11 cellular contexts compared by ENCODE assay signal in genomic region chr6:44224978-44225330, GRCh38. TPM values are rescaled to one million over a fixed set of nuclear protein-coding genes. Genes with fewer than 3 reads are reported as not detected.
A peak's percentile ranks its signal among the peaks of the same experiment; 100 is the strongest.
DNase-seq lines count a peak whose midpoint lies in the region; ATAC-seq and TF ChIP-seq lines count a peak whose summit lies in the region.
"Had no signal": no experiment of that assay in that cellular context is flagged by ENCODE, and none has a peak within 500 bp of the region (broad histone marks: within the 10 kb centered on the region; RNA-seq: fewer than 3 reads in every experiment).

No MANE protein-coding gene starts in this region.

- TF ChIP-seq CTCF in Panc1 (IDR thresholded peaks at IDR 0.05) = no peak
- no peak for TF ChIP-seq CTCF in gastroesophageal sphincter (IDR thresholded peaks at IDR 0.05)
- no peak for TF ChIP-seq CTCF in suprapubic skin (IDR thresholded peaks at IDR 0.05)

- no TSS peak for BruUV-seq in Panc1 (replicated peaks; lab: Mats Ljungman, UMichigan)

- ATAC-seq in activated CD8-positive, alpha-beta memory T cell treated with anti-CD3 and anti-CD28 coated beads, Interleukin-2, amount 10 ng/mL, durations not matched to agents 7 days and 5 days = no peak
- ATAC-seq in Panc1 (no peak), gastroesophageal sphincter (no peak), GM19463 (IDR thresholded peaks at IDR 0.05; ENCODE audit: unreplicated experiment) (no peak), HG03196 (IDR thresholded peaks at IDR 0.05; ENCODE audit: unreplicated experiment) (no peak)
- ATAC-seq: right cardiac atrium had no signal

- H3K4me3 ChIP-seq in Panc1 (ENCODE audit: low read depth in 2 of 2, low read length in 2 of 2) (peak overlapping the region; percentile 55 to 83), gastroesophageal sphincter (peak overlapping the region in 1 of 2 donors; percentile 86), suprapubic skin (peak overlapping the region; percentile 81)

- no peaks in the 10 kb centered on the region for H3K9me3 Mint-ChIP-seq in activated CD8-positive, alpha-beta memory T cell treated with anti-CD3 and anti-CD28 coated beads, Interleukin-2, amount 10 ng/mL, durations not matched to agents 7 days and 5 days (ENCODE audit: low read depth)

- H3K27ac Mint-ChIP-seq in activated CD8-positive, alpha-beta memory T cell treated with anti-CD3 and anti-CD28 coated beads, Interleukin-2, amount 10 ng/mL, durations not matched to agents 7 days and 5 days = no peak overlapping the region

- POLR2A ChIA-PET in Panc1 (lab: Charles Lee) = interaction anchor here (0.7 kb wide), 1 partner anchor 18 kb away, joined by 3 read pairs; no protein-coding TSS in a partner anchor

- H3K27me3 Mint-ChIP-seq in activated CD8-positive, alpha-beta memory T cell treated with anti-CD3 and anti-CD28 coated beads, Interleukin-2, amount 10 ng/mL, durations not matched to agents 7 days and 5 days = no peaks in the 10 kb centered on the region

- TF ChIP-seq POLR2A in gastroesophageal sphincter (IDR thresholded peaks at IDR 0.05) (no peak), suprapubic skin (IDR thresholded peaks at IDR 0.05) (no peak)

- CTCF ChIA-PET in activated CD8-positive, alpha-beta memory T cell treated with anti-CD3 and anti-CD28 coated beads, Interleukin-2, amount 10 ng/mL, durations not matched to agents 7 days and 5 days (lab: Charles Lee) = interaction anchor here (0.7 to 6.8 kb wide), 11 partner anchors 11 to 128 kb away, joined by 3 to 88 read pairs (median 4); partner anchors contain the start of genes HSP90AB1 and SLC35B2
- CTCF ChIA-PET in Panc1 (lab: Charles Lee) = interaction anchor here (0.6 to 1.4 kb wide), 4 partner anchors 9 to 35 kb away, joined by 3 to 5 read pairs (median 4); no protein-coding TSS in a partner anchor

- no peaks in the 10 kb centered on the region for H3K27me3 ChIP-seq in Panc1 (ENCODE audit: control insufficient read depth, insufficient read depth, low read length)
- no peaks in the 10 kb centered on the region for H3K27me3 ChIP-seq in gastroesophageal sphincter
- no peaks in the 10 kb centered on the region for H3K27me3 ChIP-seq in suprapubic skin

- peak overlapping the region; percentile 91 for H3K27ac ChIP-seq in Panc1 (ENCODE audit: low read length)
- H3K27ac ChIP-seq in gastroesophageal sphincter = peak overlapping the region; percentile 54 to 99 (median 98)
- H3K27ac ChIP-seq in suprapubic skin = no peak overlapping the region

- peak overlapping the region; percentile 77 for H3K4me3 Mint-ChIP-seq in activated CD8-positive, alpha-beta memory T cell treated with anti-CD3 and anti-CD28 coated beads, Interleukin-2, amount 10 ng/mL, durations not matched to agents 7 days and 5 days

- H3K4me1 ChIP-seq in Panc1 (ENCODE audit: control insufficient read depth, insufficient read depth, low read length) = peaks cover 61% of the 10 kb centered on the region
- H3K4me1 ChIP-seq in gastroesophageal sphincter = peaks cover 3 to 97% (median 67%) of the 10 kb centered on the region in 3 donors
- H3K4me1 ChIP-seq in suprapubic skin = peaks cover 89% of the 10 kb centered on the region

- in situ Hi-C loops in Panc1 (cut with HindIII; ENCODE audit: low pct_unique_long_range_greater_than_20kb, low sequenced_read_pairs) = no loop called here

- no peak for TF ChIP-seq EP300 in gastroesophageal sphincter (IDR thresholded peaks at IDR 0.05)
- TF ChIP-seq EP300 in suprapubic skin (IDR thresholded peaks at IDR 0.05) = no peak

- H3K36me3 Mint-ChIP-seq in activated CD8-positive, alpha-beta memory T cell treated with anti-CD3 and anti-CD28 coated beads, Interleukin-2, amount 10 ng/mL, durations not matched to agents 7 days and 5 days = no peaks in the 10 kb centered on the region

- peaks cover 32% of the 10 kb centered on the region for H3K4me1 Mint-ChIP-seq in activated CD8-positive, alpha-beta memory T cell treated with anti-CD3 and anti-CD28 coated beads, Interleukin-2, amount 10 ng/mL, durations not matched to agents 7 days and 5 days

- no peaks in the 10 kb centered on the region for H3K36me3 ChIP-seq in Panc1 (ENCODE audit: control insufficient read depth, insufficient read depth, low read length)
- peaks cover 0 to 9% of the 10 kb centered on the region in 2 donors for H3K36me3 ChIP-seq in gastroesophageal sphincter
- peaks cover 4% of the 10 kb centered on the region for H3K36me3 ChIP-seq in suprapubic skin

- WGBS in gastroesophageal sphincter (ENCODE audit: low coverage in 1 of 2), 2 donors = 83% methylated on average over 2 of the region's 4 CpGs; no CpG with 5 or more reads in 1 of the 2 donors
- WGBS in suprapubic skin = 69% methylated on average over 4 of the region's 4 CpGs

- intact Hi-C loops in Panc1 (cut with micrococcal nuclease; ENCODE audit: unreplicated experiment) = loop anchor here (1.0 to 5.0 kb wide), 2 partner anchors 9 to 48 kb away; no protein-coding TSS in a partner anchor

- DNase-seq in activated CD8-positive, alpha-beta memory T cell treated with anti-CD3 and anti-CD28 coated beads, Interleukin-2, amount 10 ng/mL, durations not matched to agents 7 days and 5 days = no peak
- DNase-seq in activated CD8-positive, alpha-beta memory T cell treated with anti-CD3 and anti-CD28 coated beads for 24 hours = no peak
- DNase-seq in Panc1 (ENCODE audit: low read depth, low spot score) (no peak), suprapubic skin (ENCODE audit: low spot score in 2 of 2) (no peak)
- no peak for DNase-seq in activated CD8-positive, alpha-beta memory T cell treated with anti-CD3 and anti-CD28 coated beads, Interleukin-2, amount 50 U/mL, for 48 hours
- DNase-seq: activated CD4-positive, alpha-beta T cell treated with anti-CD3 and anti-CD28 coated beads for 4 hours; NK-92 treated with Interleukin-12 subunit alpha and Interleukin-12 subunit beta, amount 100 ng/mL, for 24 hours had no signal

- no peaks in the 10 kb centered on the region for H3K9me3 ChIP-seq in Panc1 (ENCODE audit: control insufficient read depth, insufficient read depth, low read depth, low read length)
- no peaks in the 10 kb centered on the region for H3K9me3 ChIP-seq in gastroesophageal sphincter
- H3K9me3 ChIP-seq in suprapubic skin = no peaks in the 10 kb centered on the region

RNA-seq across cellular contexts. Expression of gene SLC29A1, which starts 1.6 kb away (rescaled TPM):
- 10 to 100 TPM; 39.8 to 49.9 TPM for total RNA-seq in activated CD8-positive, alpha-beta memory T cell treated with anti-CD3 and anti-CD28 coated beads, Interleukin-2, amount 10 ng/mL, durations not matched to agents 7 days and 5 days
- total RNA-seq in Panc1 (2021; ENCODE audit: unreplicated experiment) (263 TPM), gastroesophageal sphincter (100 to 1,000 TPM; 101 to 281 (median 134) TPM), suprapubic skin (100 to 1,000 TPM in 1 of 4 donors, 10 to 100 TPM in 3; 61.7 to 133 (median 75.3) TPM)
- polyA plus RNA-seq in Panc1 (2012; ENCODE audit: insufficient read length) = 313 TPM

RNA-seq across cellular contexts. Expression of gene MYMX, which starts 8.2 kb away (rescaled TPM):
- not detected for total RNA-seq in activated CD8-positive, alpha-beta memory T cell treated with anti-CD3 and anti-CD28 coated beads, Interleukin-2, amount 10 ng/mL, durations not matched to agents 7 days and 5 days
- total RNA-seq in Panc1 (2021; ENCODE audit: unreplicated experiment) (1.8 TPM), gastroesophageal sphincter (1 to 10 TPM in 1 of 4 donors, not detected in 3; 1.4 TPM), suprapubic skin (not detected)
- polyA plus RNA-seq in Panc1 (2012; ENCODE audit: insufficient read length) = 1.9 TPM

RNA-seq across cellular contexts. Expression of gene HSP90AB1, which starts 21.9 kb away (rescaled TPM):
- 1,000 to 10,000 TPM in 1 of 2 experiments, 100 to 1,000 TPM in 1; 734 to 1,112 TPM for total RNA-seq in activated CD8-positive, alpha-beta memory T cell treated with anti-CD3 and anti-CD28 coated beads, Interleukin-2, amount 10 ng/mL, durations not matched to agents 7 days and 5 days
- total RNA-seq in Panc1 (2021; ENCODE audit: unreplicated experiment) (1,253 TPM), gastroesophageal sphincter (100 to 1,000 TPM; 553 to 749 (median 626) TPM), suprapubic skin (100 to 1,000 TPM; 450 to 830 (median 678) TPM)
- polyA plus RNA-seq in Panc1 (2012; ENCODE audit: insufficient read length) = 799 TPM

RNA-seq across cellular contexts. Expression of gene SLC35B2, which starts 32.4 kb away (rescaled TPM):
- total RNA-seq in activated CD8-positive, alpha-beta memory T cell treated with anti-CD3 and anti-CD28 coated beads, Interleukin-2, amount 10 ng/mL, durations not matched to agents 7 days and 5 days = 10 to 100 TPM; 28.0 to 39.6 TPM
- total RNA-seq in Panc1 (2021; ENCODE audit: unreplicated experiment) (105 TPM), gastroesophageal sphincter (10 to 100 TPM; 21.3 to 34.0 (median 25.6) TPM), suprapubic skin (10 to 100 TPM; 26.2 to 38.5 (median 30.9) TPM)
- polyA plus RNA-seq in Panc1 (2012; ENCODE audit: insufficient read length) = 114 TPM

RNA-seq across cellular contexts. Expression of gene NFKBIE, which starts 40.4 kb away (rescaled TPM):
- 10 to 100 TPM; 24.5 to 37.7 TPM for total RNA-seq in activated CD8-positive, alpha-beta memory T cell treated with anti-CD3 and anti-CD28 coated beads, Interleukin-2, amount 10 ng/mL, durations not matched to agents 7 days and 5 days
- total RNA-seq in Panc1 (2021; ENCODE audit: unreplicated experiment) = 24.9 TPM
- 35.8 TPM for polyA plus RNA-seq in Panc1 (2012; ENCODE audit: insufficient read length)
- 10 to 100 TPM in 1 of 4 donors, 1 to 10 TPM in 3; 4.2 to 13.4 (median 5.7) TPM for total RNA-seq in gastroesophageal sphincter
- 10 to 100 TPM; 12.9 to 25.0 (median 16.1) TPM for total RNA-seq in suprapubic skin
